28 cellular contexts compared by ENCODE assay signal in the genomic region with DNA sequence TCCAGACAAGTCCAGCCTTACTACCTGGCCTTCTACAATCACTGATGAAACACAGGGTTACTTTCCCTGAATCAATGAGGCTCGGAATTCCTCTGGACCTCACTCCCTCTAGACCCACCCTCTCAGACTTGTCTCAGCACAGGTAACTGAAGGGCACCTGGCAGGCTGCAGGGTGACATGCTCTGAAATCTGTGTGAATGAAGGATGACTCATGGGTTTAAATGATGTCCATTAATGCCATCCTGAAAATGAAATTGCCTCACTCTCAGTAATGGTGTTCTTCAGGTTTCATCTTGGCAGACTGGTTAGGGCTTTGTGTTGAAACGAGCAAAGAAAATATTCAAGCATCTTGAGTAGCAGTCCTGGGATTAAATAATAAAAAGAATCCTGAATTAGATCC.
"Had no signal": no experiment of that assay in that cellular context is flagged by ENCODE, and none has a peak within 500 bp of the region (broad histone marks: within the 10 kb centered on the region; RNA-seq: fewer than 3 reads in every experiment).

No MANE protein-coding gene starts in this region.

- H3K9me3 ChIP-seq: adrenal gland, body of pancreas, colonic mucosa, left ventricle myocardium inferior, mucosa of descending colon, testis, transverse colon had no signal

- ATAC-seq: body of pancreas; mucosa of descending colon; sciatic nerve; stimulated activated naive CD8-positive, alpha-beta T cell treated with anti-CD3 and anti-CD28 coated beads, Interleukin-15, Interleukin-2, amounts not matched to agents 100 U/mL and 50 U/mL, for 24 hours had no signal

- H3K36me3 Mint-ChIP-seq: activated naive CD8-positive, alpha-beta T cell treated with anti-CD3 and anti-CD28 coated beads for 36 hours had no signal

- DNase-seq: activated CD4-positive, alpha-beta T cell treated with anti-CD3 and anti-CD28 coated beads for 4 hours; activated CD4-positive, alpha-beta T cell treated with anti-CD3 and anti-CD28 coated beads, Interleukin-2, amount 50 U/mL, for 4 hours; activated CD8-positive, alpha-beta memory T cell treated with anti-CD3 and anti-CD28 coated beads for 24 hours; activated effector memory CD4-positive, alpha-beta T cell treated with anti-CD3 and anti-CD28 coated beads, Interleukin-2, amount 50 U/mL, for 16 hours; activated naive CD4-positive, alpha-beta T cell treated with anti-CD3 and anti-CD28 coated beads for 36 hours; activated naive CD8-positive, alpha-beta T cell treated with anti-CD3 and anti-CD28 coated beads for 36 hours; adrenal gland; aorta; body of pancreas; cerebellar nuclear complex; colonic mucosa; dorsolateral prefrontal cortex; effector memory CD4-positive, alpha-beta T cell; foreskin melanocyte; left ventricle myocardium inferior; mucosa of descending colon; retina; stimulated activated CD4-positive, alpha-beta T cell treated with anti-CD3 and anti-CD28 coated beads, Interleukin-12 subunit alpha, Interleukin-12 subunit beta, amount 100 ng/mL, for 4 hours; stimulated activated CD4-positive, alpha-beta T cell treated with anti-CD3 and anti-CD28 coated beads, Interleukin-4, amount 100 ng/mL, for 1 hour; stimulated activated naive CD8-positive, alpha-beta T cell treated with anti-CD3 and anti-CD28 coated beads, Interleukin-15, Interleukin-2, amounts not matched to agents 100 U/mL and 50 U/mL, for 24 hours; testis; transverse colon had no signal

- H3K36me3 ChIP-seq: adrenal gland, cardiac muscle cell, colonic mucosa, left ventricle myocardium inferior, transverse colon had no signal

- H3K9me3 Mint-ChIP-seq: activated naive CD4-positive, alpha-beta T cell treated with anti-CD3 and anti-CD28 coated beads for 36 hours; activated naive CD8-positive, alpha-beta T cell treated with anti-CD3 and anti-CD28 coated beads for 36 hours; nephron had no signal

- H3K4me3 Mint-ChIP-seq: activated naive CD4-positive, alpha-beta T cell treated with anti-CD3 and anti-CD28 coated beads for 36 hours; activated naive CD8-positive, alpha-beta T cell treated with anti-CD3 and anti-CD28 coated beads for 36 hours; nephron had no signal

- H3K4me3 ChIP-seq: adrenal gland, body of pancreas, cardiac muscle cell, colonic mucosa, dorsolateral prefrontal cortex, left ventricle myocardium inferior, lung, mucosa of descending colon, skin epidermis, testis, transverse colon had no signal

- H3K27me3 ChIP-seq: adrenal gland, cardiac muscle cell, colonic mucosa, dorsolateral prefrontal cortex, testis, transverse colon had no signal

- H3K4me1 Mint-ChIP-seq: activated naive CD8-positive, alpha-beta T cell treated with anti-CD3 and anti-CD28 coated beads for 36 hours had no signal

- H3K4me1 ChIP-seq: adrenal gland, body of pancreas, colonic mucosa, left ventricle myocardium inferior, testis, transverse colon had no signal

- H3K27ac Mint-ChIP-seq: activated naive CD4-positive, alpha-beta T cell treated with anti-CD3 and anti-CD28 coated beads for 36 hours; activated naive CD8-positive, alpha-beta T cell treated with anti-CD3 and anti-CD28 coated beads for 36 hours; nephron had no signal

- H3K27ac ChIP-seq: adrenal gland, body of pancreas, cardiac muscle cell, colonic mucosa, dorsolateral prefrontal cortex, left ventricle myocardium inferior, skin epidermis, testis, transverse colon, VCaP had no signal
